1 cellular context compared by ENCODE assay signal in the genomic region with DNA sequence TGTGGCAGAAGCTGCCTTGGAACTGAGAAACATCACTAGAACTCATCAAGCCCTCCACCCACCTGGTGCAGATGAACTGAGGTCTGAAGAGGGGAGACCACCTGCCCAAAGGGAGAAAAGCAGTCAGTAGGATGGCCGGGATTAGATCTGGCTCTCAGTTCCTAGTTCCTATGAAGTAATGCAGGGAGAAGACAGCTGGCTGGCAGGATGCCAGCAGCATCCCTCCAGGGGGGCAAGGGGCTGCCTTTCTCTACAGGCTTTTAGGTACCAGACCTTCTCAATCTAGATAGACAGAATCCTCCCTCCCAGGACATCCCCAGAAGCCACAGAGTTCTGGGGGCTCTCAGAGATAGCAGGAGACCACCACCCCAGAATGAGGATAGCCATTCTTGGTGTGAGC.
TF ChIP-seq lines count a peak whose summit lies in the region.

No MANE protein-coding gene starts in this region.

TF ChIP-seq in SK-N-SH, 30 proteins besides CTCF, POLR2A, EP300 and RAD21 (continued from another document):
- TF ChIP-seq, protein P1, sequence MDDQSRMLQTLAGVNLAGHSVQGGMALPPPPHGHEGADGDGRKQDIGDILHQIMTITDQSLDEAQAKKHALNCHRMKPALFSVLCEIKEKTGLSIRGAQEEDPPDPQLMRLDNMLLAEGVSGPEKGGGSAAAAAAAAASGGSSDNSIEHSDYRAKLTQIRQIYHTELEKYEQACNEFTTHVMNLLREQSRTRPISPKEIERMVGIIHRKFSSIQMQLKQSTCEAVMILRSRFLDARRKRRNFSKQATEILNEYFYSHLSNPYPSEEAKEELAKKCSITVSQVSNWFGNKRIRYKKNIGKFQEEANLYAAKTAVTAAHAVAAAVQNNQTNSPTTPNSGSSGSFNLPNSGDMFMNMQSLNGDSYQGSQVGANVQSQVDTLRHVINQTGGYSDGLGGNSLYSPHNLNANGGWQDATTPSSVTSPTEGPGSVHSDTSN (IDR thresholded peaks at IDR 0.05): no peak
- no peak for TF ChIP-seq RXRA (IDR thresholded peaks at IDR 0.05; ENCODE audit: borderline replicate concordance, low read depth)
- TF ChIP-seq, protein P2, sequence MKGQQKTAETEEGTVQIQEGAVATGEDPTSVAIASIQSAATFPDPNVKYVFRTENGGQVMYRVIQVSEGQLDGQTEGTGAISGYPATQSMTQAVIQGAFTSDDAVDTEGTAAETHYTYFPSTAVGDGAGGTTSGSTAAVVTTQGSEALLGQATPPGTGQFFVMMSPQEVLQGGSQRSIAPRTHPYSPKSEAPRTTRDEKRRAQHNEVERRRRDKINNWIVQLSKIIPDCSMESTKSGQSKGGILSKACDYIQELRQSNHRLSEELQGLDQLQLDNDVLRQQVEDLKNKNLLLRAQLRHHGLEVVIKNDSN (IDR thresholded peaks at IDR 0.05; ENCODE audit: borderline replicate concordance, low read depth): no peak
- TF ChIP-seq JUND (IDR thresholded peaks at IDR 0.05): no peak
- no peak for TF ChIP-seq GABPA (IDR thresholded peaks at IDR 0.05; ENCODE audit: low read depth)
TF ChIP-seq in SK-N-SH: peak in this region for 0.
